In the genomic region with DNA sequence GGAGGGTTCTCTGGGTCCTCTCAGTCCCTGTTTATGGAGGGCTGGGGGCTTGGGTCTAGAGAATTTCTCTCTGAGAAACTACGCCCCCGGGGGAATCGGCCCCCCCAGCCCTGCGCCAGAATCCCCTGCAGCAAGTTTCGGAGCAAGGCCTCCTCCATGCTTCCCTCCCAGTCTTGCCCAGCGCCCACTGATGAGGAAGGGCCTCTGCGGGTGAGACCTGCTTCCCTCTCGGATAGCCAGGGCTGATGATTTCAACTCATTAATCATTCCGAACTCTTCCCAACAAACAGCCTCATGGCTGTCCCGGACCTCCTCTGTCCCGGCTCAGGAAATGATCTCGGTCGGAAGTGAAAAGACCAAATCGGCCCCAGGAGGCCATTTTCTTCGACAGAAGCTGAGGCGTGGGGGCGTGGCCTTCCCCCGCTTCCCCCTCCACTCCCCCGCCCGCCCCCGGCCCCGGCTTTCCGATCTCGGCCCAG, we compare ENCODE assay signal across 1 cellular context.
TF ChIP-seq lines count a peak whose summit lies in the region.

No MANE protein-coding gene starts in this region.

TF ChIP-seq in IMR-90, 13 proteins besides CTCF, POLR2A, EP300 and RAD21:
- TF ChIP-seq CEBPB (IDR thresholded peaks at IDR 0.05; ENCODE audit: low read depth, low read length) (no peak), BHLHE40 (IDR thresholded peaks at IDR 0.05; ENCODE audit: low read depth, low read length) (no peak), CHD1 (IDR thresholded peaks at IDR 0.05; ENCODE audit: low read depth, low read length) (no peak), MAZ (IDR thresholded peaks at IDR 0.05; ENCODE audit: borderline replicate concordance, low read depth, low read length) (no peak), MXI1 (IDR thresholded peaks at IDR 0.05; ENCODE audit: borderline replicate concordance, low read depth, low read length) (no peak), ELK1 (IDR thresholded peaks at IDR 0.05; ENCODE audit: borderline replicate concordance, low read depth, low read length) (no peak)
